1 cellular context compared by ENCODE assay signal in the genomic region with DNA sequence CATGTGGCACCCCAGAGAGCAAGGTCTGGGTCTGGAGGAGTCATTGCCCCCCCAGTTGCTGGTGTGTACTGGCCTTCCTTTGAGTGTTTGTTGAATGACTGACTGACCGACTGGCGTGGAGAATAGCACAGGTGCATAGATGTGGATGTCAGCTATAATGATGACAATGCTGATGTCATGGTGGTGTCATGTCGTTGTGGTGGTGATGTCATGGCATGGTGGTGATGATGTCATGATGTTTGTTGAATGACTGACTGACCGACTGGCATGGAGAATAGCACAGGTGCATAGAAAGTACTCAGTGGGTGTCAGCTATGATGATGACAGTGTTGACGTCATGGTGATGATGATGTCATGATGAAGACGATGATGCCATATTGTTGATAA.
TF ChIP-seq lines count a peak whose summit lies in the region.

No MANE protein-coding gene starts in this region.

TF ChIP-seq in HepG2, 621 proteins besides CTCF, POLR2A, EP300 and RAD21 (continued from another document and continues in another):
- no peak for TF ChIP-seq HOXA7 (CRISPR knock-in tag; IDR thresholded peaks at IDR 0.05)
- TF ChIP-seq, protein P1, sequence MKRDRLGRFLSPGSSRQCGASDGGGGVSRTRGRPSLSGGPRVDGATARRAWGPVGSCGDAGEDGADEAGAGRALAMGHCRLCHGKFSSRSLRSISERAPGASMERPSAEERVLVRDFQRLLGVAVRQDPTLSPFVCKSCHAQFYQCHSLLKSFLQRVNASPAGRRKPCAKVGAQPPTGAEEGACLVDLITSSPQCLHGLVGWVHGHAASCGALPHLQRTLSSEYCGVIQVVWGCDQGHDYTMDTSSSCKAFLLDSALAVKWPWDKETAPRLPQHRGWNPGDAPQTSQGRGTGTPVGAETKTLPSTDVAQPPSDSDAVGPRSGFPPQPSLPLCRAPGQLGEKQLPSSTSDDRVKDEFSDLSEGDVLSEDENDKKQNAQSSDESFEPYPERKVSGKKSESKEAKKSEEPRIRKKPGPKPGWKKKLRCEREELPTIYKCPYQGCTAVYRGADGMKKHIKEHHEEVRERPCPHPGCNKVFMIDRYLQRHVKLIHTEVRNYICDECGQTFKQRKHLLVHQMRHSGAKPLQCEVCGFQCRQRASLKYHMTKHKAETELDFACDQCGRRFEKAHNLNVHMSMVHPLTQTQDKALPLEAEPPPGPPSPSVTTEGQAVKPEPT (CRISPR knock-in tag; IDR thresholded peaks at IDR 0.05; ENCODE audit: low read depth) = 0 out of 2 replicates have a peak, but pooled peaks have one; percentile 13
- TF ChIP-seq, protein P2, sequence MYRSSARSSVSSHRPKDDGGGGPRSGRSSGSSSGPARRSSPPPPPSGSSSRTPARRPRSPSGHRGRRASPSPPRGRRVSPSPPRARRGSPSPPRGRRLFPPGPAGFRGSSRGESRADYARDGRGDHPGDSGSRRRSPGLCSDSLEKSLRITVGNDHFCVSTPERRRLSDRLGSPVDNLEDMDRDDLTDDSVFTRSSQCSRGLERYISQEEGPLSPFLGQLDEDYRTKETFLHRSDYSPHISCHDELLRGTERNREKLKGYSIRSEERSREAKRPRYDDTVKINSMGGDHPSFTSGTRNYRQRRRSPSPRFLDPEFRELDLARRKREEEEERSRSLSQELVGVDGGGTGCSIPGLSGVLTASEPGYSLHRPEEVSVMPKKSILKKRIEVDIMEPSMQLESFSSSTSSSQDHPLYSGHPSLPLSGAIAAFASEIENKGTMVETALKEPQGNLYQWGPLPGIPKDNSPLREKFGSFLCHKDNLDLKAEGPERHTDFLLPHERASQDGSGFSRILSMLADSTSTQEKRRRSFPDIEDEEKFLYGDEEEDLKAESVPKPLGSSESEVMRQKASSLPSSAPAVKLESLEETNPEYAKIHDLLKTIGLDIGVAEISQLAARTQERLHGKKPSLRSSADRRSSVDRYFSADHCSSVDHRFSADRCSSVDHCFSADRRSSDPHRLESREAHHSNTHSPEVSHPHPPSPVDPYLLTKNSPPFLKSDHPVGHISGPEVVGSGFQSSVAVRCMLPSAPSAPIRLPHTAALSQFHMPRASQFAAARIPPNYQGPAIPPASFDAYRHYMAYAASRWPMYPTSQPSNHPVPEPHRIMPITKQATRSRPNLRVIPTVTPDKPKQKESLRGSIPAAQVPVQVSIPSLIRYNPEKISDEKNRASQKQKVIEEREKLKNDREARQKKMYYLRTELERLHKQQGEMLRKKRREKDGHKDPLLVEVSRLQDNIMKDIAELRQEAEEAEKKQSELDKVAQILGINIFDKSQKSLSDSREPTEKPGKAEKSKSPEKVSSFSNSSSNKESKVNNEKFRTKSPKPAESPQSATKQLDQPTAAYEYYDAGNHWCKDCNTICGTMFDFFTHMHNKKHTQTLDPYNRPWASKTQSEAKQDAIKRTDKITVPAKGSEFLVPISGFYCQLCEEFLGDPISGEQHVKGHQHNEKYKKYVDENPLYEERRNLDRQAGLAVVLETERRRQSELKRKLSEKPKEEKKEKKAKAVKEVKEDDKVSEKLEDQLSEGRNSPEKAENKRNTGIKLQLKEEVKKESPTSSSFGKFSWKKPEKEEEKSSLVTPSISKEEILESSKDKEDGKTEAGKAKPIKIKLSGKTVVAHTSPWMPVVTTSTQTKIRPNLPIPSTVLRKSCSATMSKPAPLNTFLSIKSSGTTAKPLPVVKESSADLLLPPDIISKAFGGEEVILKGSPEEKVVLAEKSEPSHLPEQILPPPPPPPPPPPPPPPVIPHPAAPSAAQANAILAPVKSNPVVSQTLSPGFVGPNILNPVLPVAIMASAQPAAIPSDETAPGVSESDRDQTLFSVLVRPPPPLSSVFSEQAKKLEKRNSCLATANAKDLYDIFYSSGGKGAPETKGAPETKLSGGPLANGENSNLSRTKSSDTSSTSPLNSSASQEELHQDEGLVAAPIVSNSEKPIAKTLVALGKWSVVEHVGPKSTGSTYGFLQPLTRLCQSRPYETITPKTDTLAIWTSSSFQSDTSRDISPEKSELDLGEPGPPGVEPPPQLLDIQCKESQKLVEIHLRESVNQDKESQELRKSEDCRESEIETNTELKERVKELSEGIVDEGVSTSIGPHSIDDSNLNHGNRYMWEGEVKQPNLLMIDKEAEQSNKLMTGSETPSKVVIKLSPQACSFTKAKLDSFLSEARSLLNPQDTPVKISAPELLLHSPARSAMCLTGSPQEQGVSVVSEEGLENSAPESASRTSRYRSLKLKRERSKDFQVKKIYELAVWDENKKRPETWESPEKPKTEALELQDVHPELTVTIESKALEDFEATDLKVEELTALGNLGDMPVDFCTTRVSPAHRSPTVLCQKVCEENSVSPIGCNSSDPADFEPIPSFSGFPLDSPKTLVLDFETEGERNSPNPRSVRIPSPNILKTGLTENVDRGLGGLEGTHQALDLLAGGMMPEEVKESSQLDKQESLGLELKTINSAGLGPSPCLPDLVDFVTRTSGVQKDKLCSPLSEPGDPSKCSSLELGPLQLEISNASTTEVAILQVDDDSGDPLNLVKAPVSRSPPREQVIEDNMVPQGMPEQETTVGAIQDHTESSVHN (CRISPR knock-in tag; IDR thresholded peaks at IDR 0.05) = peak; percentile 78
- TF ChIP-seq ZNF790 (CRISPR knock-in tag; IDR thresholded peaks at IDR 0.05; ENCODE audit: borderline replicate concordance) = no peak
- 0 out of 2 replicates have a peak, but pooled peaks have one; percentile 14 for TF ChIP-seq ZMAT3 (CRISPR knock-in tag; conservative IDR thresholded peaks at IDR 0.05)
- TF ChIP-seq, protein P3, sequence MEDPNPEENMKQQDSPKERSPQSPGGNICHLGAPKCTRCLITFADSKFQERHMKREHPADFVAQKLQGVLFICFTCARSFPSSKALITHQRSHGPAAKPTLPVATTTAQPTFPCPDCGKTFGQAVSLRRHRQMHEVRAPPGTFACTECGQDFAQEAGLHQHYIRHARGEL (CRISPR knock-in tag; IDR thresholded peaks at IDR 0.05) = no peak
- no peak for TF ChIP-seq ZNF496 (CRISPR knock-in tag; IDR thresholded peaks at IDR 0.05; ENCODE audit: insufficient replicate concordance)
- TF ChIP-seq ZNF543 (CRISPR knock-in tag; IDR thresholded peaks at IDR 0.05) = peak; percentile 59; the same call in 1 of the 2 replicates
- TF ChIP-seq, protein P4, sequence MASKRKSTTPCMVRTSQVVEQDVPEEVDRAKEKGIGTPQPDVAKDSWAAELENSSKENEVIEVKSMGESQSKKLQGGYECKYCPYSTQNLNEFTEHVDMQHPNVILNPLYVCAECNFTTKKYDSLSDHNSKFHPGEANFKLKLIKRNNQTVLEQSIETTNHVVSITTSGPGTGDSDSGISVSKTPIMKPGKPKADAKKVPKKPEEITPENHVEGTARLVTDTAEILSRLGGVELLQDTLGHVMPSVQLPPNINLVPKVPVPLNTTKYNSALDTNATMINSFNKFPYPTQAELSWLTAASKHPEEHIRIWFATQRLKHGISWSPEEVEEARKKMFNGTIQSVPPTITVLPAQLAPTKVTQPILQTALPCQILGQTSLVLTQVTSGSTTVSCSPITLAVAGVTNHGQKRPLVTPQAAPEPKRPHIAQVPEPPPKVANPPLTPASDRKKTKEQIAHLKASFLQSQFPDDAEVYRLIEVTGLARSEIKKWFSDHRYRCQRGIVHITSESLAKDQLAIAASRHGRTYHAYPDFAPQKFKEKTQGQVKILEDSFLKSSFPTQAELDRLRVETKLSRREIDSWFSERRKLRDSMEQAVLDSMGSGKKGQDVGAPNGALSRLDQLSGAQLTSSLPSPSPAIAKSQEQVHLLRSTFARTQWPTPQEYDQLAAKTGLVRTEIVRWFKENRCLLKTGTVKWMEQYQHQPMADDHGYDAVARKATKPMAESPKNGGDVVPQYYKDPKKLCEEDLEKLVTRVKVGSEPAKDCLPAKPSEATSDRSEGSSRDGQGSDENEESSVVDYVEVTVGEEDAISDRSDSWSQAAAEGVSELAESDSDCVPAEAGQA (IDR thresholded peaks at IDR 0.05; ENCODE audit: low read depth) = peak; percentile 80; the same call in 1 of the 2 replicates
- TF ChIP-seq, protein P4 (CRISPR knock-in tag; IDR thresholded peaks at IDR 0.05; ENCODE audit: borderline replicate concordance) = no peak
- TF ChIP-seq CEBPB (IDR thresholded peaks at IDR 0.05; ENCODE audit: borderline replicate concordance, low read depth, low read length) = no peak
- TF ChIP-seq SPEN (CRISPR knock-in tag; IDR thresholded peaks at IDR 0.05; ENCODE audit: low read depth) = 0 out of 2 replicates have a peak, but pooled peaks have one; percentile 4
- TF ChIP-seq DNMT1 (CRISPR knock-in tag; IDR thresholded peaks at IDR 0.05) = 0 out of 2 replicates have a peak, but pooled peaks have one; percentile 74
- 0 out of 2 replicates have a peak, but pooled peaks have one; percentile 63 for TF ChIP-seq ZNF737 (CRISPR knock-in tag; IDR thresholded peaks at IDR 0.05; ENCODE audit: borderline replicate concordance)
- TF ChIP-seq, protein P5, sequence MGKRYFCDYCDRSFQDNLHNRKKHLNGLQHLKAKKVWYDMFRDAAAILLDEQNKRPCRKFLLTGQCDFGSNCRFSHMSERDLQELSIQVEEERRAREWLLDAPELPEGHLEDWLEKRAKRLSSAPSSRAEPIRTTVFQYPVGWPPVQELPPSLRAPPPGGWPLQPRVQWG (CRISPR knock-in tag; IDR thresholded peaks at IDR 0.05; ENCODE audit: borderline replicate concordance, low read depth) = no peak
- TF ChIP-seq SUZ12 (IDR thresholded peaks at IDR 0.05; ENCODE audit: low read depth, low read length) = no peak
- TF ChIP-seq ZNF557 (CRISPR knock-in tag; IDR thresholded peaks at IDR 0.05) = no peak
- TF ChIP-seq ZNF549 (CRISPR knock-in tag; IDR thresholded peaks at IDR 0.05) = no peak
- no peak for TF ChIP-seq ZFP36L2 (CRISPR knock-in tag; IDR thresholded peaks at IDR 0.05)
- TF ChIP-seq, protein P6, sequence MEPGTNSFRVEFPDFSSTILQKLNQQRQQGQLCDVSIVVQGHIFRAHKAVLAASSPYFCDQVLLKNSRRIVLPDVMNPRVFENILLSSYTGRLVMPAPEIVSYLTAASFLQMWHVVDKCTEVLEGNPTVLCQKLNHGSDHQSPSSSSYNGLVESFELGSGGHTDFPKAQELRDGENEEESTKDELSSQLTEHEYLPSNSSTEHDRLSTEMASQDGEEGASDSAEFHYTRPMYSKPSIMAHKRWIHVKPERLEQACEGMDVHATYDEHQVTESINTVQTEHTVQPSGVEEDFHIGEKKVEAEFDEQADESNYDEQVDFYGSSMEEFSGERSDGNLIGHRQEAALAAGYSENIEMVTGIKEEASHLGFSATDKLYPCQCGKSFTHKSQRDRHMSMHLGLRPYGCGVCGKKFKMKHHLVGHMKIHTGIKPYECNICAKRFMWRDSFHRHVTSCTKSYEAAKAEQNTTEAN (CRISPR knock-in tag; conservative IDR thresholded peaks at IDR 0.05) = no peak
- no peak for TF ChIP-seq ZNF432 (CRISPR knock-in tag; IDR thresholded peaks at IDR 0.05; ENCODE audit: borderline replicate concordance)
- TF ChIP-seq NFE2L1 (CRISPR knock-in tag; IDR thresholded peaks at IDR 0.05; ENCODE audit: borderline replicate concordance) = 0 out of 2 replicates have a peak, but pooled peaks have one; percentile 32
- TF ChIP-seq ZNF777 (CRISPR knock-in tag; IDR thresholded peaks at IDR 0.05) = no peak
- TF ChIP-seq SP2 (CRISPR knock-in tag; IDR thresholded peaks at IDR 0.05) = peak; percentile 7; the same call in 1 of the 2 replicates
- TF ChIP-seq, protein P7, sequence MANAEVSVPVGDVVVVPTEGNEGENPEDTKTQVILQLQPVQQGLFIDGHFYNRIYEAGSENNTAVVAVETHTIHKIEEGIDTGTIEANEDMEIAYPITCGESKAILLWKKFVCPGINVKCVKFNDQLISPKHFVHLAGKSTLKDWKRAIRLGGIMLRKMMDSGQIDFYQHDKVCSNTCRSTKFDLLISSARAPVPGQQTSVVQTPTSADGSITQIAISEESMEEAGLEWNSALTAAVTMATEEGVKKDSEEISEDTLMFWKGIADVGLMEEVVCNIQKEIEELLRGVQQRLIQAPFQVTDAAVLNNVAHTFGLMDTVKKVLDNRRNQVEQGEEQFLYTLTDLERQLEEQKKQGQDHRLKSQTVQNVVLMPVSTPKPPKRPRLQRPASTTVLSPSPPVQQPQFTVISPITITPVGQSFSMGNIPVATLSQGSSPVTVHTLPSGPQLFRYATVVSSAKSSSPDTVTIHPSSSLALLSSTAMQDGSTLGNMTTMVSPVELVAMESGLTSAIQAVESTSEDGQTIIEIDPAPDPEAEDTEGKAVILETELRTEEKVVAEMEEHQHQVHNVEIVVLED (CRISPR knock-in tag; IDR thresholded peaks at IDR 0.05; ENCODE audit: borderline replicate concordance) = no peak
- TF ChIP-seq DR1 (CRISPR knock-in tag; IDR thresholded peaks at IDR 0.05) = no peak
- 0 out of 2 replicates have a peak, but pooled peaks have one; percentile 43 for TF ChIP-seq ZMYM2 (CRISPR knock-in tag; IDR thresholded peaks at IDR 0.05)
- TF ChIP-seq ZNF589 (CRISPR knock-in tag; conservative IDR thresholded peaks at IDR 0.05) = 0 out of 2 replicates have a peak, but pooled peaks have one; percentile 28
- no peak for TF ChIP-seq NFKB2 (CRISPR knock-in tag; IDR thresholded peaks at IDR 0.05; ENCODE audit: borderline replicate concordance)
- no peak for TF ChIP-seq KLF9 (CRISPR knock-in tag; IDR thresholded peaks at IDR 0.05; ENCODE audit: low read depth)
- TF ChIP-seq, protein P8, sequence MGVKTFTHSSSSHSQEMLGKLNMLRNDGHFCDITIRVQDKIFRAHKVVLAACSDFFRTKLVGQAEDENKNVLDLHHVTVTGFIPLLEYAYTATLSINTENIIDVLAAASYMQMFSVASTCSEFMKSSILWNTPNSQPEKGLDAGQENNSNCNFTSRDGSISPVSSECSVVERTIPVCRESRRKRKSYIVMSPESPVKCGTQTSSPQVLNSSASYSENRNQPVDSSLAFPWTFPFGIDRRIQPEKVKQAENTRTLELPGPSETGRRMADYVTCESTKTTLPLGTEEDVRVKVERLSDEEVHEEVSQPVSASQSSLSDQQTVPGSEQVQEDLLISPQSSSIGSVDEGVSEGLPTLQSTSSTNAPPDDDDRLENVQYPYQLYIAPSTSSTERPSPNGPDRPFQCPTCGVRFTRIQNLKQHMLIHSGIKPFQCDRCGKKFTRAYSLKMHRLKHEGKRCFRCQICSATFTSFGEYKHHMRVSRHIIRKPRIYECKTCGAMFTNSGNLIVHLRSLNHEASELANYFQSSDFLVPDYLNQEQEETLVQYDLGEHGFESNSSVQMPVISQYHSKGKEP (CRISPR knock-in tag; IDR thresholded peaks at IDR 0.05) = no peak
- 0 out of 2 replicates have a peak, but pooled peaks have one; percentile 9 for TF ChIP-seq TBX3 (IDR thresholded peaks at IDR 0.05; ENCODE audit: borderline replicate concordance)
- peak; percentile 45; the same call in 1 of the 2 replicates for TF ChIP-seq ADNP (CRISPR knock-in tag; IDR thresholded peaks at IDR 0.05)
- no peak for TF ChIP-seq ZNF569 (CRISPR knock-in tag; IDR thresholded peaks at IDR 0.05; ENCODE audit: borderline replicate concordance)
- peak; percentile 94 for TF ChIP-seq ZMYM3 (CRISPR knock-in tag; IDR thresholded peaks at IDR 0.05)
